Comparison of ENCODE assay signal across 1 cellular context in the genomic region with DNA sequence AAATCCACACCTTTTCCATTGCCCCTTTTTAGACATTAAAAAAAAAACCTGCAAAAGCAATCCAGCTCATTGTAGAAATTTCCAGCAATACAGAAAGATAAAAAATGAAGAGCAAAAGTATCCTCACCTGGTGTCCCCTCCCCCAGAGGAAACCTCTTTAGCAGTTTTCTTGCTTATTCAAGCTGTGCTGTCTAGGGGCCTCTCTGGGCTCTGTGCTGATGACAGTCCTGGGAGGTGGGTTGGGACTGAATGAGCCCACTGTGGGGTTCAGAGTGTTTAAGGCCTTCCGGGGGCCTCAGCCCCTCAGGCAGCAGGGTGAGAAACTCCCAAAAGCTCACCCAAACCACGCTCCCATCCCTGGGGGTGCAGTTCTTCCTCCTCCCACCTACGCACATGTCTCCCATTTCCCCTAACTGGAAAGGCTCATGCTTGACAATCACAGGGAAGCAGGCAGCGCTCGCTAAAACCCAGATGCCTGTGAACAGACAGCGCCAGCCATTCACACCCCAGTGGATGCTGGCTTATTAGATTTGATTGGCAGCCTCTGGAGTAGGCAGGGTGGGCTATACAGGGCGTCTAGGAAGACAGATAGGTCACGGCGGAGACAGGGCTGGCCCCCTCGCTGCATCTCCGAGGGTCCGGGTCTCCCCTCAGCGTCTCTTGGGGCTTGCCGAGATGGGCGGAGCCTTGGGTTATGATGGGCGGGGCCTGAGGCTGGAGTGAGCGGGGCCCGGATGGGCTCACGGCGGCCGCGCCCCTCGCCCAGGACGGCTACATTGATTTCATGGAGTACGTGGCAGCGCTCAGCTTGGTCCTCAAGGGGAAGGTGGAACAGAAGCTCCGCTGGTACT.
TF ChIP-seq lines count a peak whose summit lies in the region.

No MANE protein-coding gene starts in this region.

TF ChIP-seq in GM23338, 12 proteins besides CTCF, POLR2A, EP300 and RAD21 (continued from another document):
- TF ChIP-seq, protein P1, sequence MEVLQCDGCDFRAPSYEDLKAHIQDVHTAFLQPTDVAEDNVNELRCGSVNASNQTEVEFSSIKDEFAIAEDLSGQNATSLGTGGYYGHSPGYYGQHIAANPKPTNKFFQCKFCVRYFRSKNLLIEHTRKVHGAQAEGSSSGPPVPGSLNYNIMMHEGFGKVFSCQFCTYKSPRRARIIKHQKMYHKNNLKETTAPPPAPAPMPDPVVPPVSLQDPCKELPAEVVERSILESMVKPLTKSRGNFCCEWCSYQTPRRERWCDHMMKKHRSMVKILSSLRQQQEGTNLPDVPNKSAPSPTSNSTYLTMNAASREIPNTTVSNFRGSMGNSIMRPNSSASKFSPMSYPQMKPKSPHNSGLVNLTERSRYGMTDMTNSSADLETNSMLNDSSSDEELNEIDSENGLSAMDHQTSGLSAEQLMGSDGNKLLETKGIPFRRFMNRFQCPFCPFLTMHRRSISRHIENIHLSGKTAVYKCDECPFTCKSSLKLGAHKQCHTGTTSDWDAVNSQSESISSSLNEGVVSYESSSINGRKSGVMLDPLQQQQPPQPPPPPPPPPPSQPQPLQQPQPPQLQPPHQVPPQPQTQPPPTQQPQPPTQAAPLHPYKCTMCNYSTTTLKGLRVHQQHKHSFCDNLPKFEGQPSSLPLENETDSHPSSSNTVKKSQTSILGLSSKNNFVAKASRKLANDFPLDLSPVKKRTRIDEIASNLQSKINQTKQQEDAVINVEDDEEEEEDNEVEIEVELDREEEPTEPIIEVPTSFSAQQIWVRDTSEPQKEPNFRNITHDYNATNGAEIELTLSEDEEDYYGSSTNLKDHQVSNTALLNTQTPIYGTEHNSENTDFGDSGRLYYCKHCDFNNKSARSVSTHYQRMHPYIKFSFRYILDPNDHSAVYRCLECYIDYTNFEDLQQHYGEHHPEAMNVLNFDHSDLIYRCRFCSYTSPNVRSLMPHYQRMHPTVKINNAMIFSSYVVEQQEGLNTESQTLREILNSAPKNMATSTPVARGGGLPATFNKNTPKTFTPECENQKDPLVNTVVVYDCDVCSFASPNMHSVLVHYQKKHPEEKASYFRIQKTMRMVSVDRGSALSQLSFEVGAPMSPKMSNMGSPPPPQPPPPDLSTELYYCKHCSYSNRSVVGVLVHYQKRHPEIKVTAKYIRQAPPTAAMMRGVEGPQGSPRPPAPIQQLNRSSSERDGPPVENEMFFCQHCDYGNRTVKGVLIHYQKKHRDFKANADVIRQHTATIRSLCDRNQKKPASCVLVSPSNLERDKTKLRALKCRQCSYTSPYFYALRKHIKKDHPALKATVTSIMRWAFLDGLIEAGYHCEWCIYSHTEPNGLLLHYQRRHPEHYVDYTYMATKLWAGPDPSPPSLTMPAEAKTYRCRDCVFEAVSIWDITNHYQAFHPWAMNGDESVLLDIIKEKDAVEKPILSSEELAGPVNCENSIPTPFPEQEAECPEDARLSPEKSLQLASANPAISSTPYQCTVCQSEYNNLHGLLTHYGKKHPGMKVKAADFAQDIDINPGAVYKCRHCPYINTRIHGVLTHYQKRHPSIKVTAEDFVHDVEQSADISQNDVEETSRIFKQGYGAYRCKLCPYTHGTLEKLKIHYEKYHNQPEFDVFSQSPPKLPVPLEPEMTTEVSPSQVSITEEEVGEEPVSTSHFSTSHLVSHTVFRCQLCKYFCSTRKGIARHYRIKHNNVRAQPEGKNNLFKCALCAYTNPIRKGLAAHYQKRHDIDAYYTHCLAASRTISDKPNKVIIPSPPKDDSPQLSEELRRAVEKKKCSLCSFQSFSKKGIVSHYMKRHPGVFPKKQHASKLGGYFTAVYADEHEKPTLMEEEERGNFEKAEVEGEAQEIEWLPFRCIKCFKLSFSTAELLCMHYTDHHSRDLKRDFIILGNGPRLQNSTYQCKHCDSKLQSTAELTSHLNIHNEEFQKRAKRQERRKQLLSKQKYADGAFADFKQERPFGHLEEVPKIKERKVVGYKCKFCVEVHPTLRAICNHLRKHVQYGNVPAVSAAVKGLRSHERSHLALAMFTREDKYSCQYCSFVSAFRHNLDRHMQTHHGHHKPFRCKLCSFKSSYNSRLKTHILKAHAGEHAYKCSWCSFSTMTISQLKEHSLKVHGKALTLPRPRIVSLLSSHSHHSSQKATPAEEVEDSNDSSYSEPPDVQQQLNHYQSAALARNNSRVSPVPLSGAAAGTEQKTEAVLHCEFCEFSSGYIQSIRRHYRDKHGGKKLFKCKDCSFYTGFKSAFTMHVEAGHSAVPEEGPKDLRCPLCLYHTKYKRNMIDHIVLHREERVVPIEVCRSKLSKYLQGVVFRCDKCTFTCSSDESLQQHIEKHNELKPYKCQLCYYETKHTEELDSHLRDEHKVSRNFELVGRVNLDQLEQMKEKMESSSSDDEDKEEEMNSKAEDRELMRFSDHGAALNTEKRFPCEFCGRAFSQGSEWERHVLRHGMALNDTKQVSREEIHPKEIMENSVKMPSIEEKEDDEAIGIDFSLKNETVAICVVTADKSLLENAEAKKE (CRISPR knock-in tag; IDR thresholded peaks at IDR 0.05): no peak
- TF ChIP-seq EZH2phosphoT487 (IDR thresholded peaks at IDR 0.05; ENCODE audit: unreplicated experiment): no peak
- TF ChIP-seq, protein P2, sequence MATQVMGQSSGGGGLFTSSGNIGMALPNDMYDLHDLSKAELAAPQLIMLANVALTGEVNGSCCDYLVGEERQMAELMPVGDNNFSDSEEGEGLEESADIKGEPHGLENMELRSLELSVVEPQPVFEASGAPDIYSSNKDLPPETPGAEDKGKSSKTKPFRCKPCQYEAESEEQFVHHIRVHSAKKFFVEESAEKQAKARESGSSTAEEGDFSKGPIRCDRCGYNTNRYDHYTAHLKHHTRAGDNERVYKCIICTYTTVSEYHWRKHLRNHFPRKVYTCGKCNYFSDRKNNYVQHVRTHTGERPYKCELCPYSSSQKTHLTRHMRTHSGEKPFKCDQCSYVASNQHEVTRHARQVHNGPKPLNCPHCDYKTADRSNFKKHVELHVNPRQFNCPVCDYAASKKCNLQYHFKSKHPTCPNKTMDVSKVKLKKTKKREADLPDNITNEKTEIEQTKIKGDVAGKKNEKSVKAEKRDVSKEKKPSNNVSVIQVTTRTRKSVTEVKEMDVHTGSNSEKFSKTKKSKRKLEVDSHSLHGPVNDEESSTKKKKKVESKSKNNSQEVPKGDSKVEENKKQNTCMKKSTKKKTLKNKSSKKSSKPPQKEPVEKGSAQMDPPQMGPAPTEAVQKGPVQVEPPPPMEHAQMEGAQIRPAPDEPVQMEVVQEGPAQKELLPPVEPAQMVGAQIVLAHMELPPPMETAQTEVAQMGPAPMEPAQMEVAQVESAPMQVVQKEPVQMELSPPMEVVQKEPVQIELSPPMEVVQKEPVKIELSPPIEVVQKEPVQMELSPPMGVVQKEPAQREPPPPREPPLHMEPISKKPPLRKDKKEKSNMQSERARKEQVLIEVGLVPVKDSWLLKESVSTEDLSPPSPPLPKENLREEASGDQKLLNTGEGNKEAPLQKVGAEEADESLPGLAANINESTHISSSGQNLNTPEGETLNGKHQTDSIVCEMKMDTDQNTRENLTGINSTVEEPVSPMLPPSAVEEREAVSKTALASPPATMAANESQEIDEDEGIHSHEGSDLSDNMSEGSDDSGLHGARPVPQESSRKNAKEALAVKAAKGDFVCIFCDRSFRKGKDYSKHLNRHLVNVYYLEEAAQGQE (IDR thresholded peaks at IDR 0.05; ENCODE audit: unreplicated experiment): no peak
